ENCODE assay signal across 1 cellular context in the genomic region with DNA sequence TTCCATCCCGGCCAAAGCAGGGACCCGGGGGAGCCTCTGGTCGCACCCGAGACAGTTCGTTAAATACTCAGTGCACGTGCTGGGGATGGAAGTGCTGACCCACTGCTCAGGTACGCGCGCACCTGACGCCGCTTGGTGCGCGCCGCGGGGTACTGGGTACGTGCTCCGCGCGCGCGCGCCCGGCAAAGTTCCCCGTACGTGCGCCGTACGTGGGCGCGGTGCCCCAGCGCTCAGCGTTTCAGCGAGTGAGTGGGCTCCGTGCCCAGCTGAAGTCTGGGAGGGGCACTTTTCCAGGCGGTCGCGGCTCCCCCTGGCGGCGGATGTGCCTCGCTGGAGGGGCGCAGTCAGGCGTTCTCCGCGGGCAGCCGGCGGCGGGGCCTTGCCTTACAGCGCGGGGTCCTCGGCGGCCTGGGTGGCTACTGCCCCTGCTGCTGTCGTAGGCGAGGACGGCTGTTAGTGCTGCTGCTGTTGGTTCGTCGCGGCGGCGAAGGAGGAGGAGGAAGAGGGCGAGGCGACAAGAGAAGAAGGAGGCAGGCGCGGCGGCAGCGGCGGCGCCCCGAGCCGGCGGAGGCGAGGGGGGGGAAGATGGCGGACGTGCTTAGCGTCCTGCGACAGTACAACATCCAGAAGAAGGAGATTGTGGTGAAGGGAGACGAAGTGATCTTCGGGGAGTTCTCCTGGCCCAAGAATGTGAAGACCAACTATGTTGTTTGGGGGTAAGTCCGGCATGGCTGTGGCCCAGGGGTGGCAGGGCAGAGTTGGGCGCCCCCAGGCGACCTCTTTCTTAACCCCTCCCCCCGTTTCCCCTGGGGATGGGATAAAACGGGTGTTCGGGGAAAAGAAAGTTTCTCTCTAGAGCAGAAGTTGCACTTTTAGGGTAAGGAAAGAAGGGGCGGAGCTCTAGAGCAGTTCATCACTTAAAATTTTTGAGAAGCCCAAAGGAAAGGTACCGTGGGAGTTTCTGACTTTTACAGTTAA.
TF ChIP-seq lines count a peak whose summit lies in the region.

A gene (plus strand): TSS at position 416 of the 978 bp plus-strand sequence. CDS start 170 bp downstream, at position 586.

TF ChIP-seq in HEK293, 187 proteins besides CTCF, POLR2A, EP300 and RAD21 (continued from another document and continues in another):
- TF ChIP-seq ZNF184 (tag by site-specific recombination; IDR thresholded peaks at IDR 0.05): peak; percentile 78; the same call in 1 of the 2 replicates
- no peak for TF ChIP-seq ZNF211 (tag by site-specific recombination; IDR thresholded peaks at IDR 0.05; ENCODE audit: low read depth)
- TF ChIP-seq, protein P1, sequence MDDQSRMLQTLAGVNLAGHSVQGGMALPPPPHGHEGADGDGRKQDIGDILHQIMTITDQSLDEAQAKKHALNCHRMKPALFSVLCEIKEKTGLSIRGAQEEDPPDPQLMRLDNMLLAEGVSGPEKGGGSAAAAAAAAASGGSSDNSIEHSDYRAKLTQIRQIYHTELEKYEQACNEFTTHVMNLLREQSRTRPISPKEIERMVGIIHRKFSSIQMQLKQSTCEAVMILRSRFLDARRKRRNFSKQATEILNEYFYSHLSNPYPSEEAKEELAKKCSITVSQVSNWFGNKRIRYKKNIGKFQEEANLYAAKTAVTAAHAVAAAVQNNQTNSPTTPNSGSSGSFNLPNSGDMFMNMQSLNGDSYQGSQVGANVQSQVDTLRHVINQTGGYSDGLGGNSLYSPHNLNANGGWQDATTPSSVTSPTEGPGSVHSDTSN (CRISPR knock-in tag; IDR thresholded peaks at IDR 0.05): peak; percentile 95
- TF ChIP-seq ZNF239 (tag by site-specific recombination; IDR thresholded peaks at IDR 0.05): 0 out of 2 replicates have a peak, but pooled peaks have one; percentile 35
- peak; percentile 72 for TF ChIP-seq ZIC2 (tag by site-specific recombination; IDR thresholded peaks at IDR 0.05)
- no peak for TF ChIP-seq ZNF514 (tag by site-specific recombination; IDR thresholded peaks at IDR 0.05)
- TF ChIP-seq, protein P2, sequence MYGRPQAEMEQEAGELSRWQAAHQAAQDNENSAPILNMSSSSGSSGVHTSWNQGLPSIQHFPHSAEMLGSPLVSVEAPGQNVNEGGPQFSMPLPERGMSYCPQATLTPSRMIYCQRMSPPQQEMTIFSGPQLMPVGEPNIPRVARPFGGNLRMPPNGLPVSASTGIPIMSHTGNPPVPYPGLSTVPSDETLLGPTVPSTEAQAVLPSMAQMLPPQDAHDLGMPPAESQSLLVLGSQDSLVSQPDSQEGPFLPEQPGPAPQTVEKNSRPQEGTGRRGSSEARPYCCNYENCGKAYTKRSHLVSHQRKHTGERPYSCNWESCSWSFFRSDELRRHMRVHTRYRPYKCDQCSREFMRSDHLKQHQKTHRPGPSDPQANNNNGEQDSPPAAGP (tag by site-specific recombination; IDR thresholded peaks at IDR 0.05): peak; percentile 93
- TF ChIP-seq BCL11B (tag by site-specific recombination; IDR thresholded peaks at IDR 0.05; ENCODE audit: low read depth): peak; percentile 46; the same call in 1 of the 2 replicates
- TF ChIP-seq GLIS1 (tag by site-specific recombination; IDR thresholded peaks at IDR 0.05): peak; percentile 67
- TF ChIP-seq, protein P3, sequence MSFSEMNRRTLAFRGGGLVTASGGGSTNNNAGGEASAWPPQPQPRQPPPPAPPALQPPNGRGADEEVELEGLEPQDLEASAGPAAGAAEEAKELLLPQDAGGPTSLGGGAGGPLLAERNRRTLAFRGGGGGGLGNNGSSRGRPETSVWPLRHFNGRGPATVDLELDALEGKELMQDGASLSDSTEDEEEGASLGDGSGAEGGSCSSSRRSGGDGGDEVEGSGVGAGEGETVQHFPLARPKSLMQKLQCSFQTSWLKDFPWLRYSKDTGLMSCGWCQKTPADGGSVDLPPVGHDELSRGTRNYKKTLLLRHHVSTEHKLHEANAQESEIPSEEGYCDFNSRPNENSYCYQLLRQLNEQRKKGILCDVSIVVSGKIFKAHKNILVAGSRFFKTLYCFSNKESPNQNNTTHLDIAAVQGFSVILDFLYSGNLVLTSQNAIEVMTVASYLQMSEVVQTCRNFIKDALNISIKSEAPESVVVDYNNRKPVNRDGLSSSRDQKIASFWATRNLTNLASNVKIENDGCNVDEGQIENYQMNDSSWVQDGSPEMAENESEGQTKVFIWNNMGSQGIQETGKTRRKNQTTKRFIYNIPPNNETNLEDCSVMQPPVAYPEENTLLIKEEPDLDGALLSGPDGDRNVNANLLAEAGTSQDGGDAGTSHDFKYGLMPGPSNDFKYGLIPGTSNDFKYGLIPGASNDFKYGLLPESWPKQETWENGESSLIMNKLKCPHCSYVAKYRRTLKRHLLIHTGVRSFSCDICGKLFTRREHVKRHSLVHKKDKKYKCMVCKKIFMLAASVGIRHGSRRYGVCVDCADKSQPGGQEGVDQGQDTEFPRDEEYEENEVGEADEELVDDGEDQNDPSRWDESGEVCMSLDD (tag by site-specific recombination; IDR thresholded peaks at IDR 0.05): peak; percentile 77; the same call in 1 of the 2 replicates
- peak; percentile 87 for TF ChIP-seq KLF9 (tag by site-specific recombination; IDR thresholded peaks at IDR 0.05; ENCODE audit: low read depth)
- TF ChIP-seq, protein P4, sequence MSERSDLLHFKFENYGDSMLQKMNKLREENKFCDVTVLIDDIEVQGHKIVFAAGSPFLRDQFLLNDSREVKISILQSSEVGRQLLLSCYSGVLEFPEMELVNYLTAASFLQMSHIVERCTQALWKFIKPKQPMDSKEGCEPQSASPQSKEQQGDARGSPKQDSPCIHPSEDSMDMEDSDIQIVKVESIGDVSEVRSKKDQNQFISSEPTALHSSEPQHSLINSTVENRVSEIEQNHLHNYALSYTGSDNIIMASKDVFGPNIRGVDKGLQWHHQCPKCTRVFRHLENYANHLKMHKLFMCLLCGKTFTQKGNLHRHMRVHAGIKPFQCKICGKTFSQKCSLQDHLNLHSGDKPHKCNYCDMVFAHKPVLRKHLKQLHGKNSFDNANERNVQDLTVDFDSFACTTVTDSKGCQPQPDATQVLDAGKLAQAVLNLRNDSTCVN (tag by site-specific recombination; optimal IDR thresholded peaks at IDR 0.05): peak; percentile 99
- TF ChIP-seq ZNF416 (tag by site-specific recombination; IDR thresholded peaks at IDR 0.05): no peak
- TF ChIP-seq, protein P5, sequence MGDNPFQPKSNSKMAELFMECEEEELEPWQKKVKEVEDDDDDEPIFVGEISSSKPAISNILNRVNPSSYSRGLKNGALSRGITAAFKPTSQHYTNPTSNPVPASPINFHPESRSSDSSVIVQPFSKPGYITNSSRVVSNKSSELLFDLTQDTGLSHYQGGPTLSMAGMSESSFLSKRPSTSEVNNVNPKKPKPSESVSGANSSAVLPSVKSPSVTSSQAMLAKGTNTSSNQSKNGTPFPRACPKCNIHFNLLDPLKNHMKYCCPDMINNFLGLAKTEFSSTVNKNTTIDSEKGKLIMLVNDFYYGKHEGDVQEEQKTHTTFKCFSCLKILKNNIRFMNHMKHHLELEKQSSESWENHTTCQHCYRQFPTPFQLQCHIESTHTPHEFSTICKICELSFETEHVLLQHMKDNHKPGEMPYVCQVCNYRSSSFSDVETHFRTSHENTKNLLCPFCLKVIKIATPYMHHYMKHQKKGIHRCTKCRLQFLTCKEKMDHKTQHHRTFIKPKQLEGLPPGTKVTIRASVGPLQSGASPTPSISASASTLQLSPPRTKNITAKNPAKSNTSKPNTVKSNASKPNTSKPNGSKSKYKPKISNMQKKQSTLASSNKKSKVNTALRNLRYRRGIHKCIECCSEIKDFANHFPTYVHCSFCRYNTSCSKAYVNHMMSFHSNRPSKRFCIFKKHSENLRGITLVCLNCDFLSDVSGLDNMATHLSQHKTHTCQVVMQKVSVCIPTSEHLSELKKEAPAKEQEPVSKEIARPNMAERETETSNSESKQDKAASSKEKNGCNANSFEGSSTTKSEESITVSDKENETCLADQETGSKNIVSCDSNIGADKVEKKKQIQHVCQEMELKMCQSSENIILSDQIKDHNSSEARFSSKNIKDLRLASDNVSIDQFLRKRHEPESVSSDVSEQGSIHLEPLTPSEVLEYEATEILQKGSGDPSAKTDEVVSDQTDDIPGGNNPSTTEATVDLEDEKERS (tag by site-specific recombination; IDR thresholded peaks at IDR 0.05): no peak; the same call in 1 of the 2 replicates
- TF ChIP-seq ZNF391 (tag by site-specific recombination; IDR thresholded peaks at IDR 0.05; ENCODE audit: borderline replicate concordance, low read depth): peak; percentile 88; the same call in 1 of the 2 replicates
- no peak for TF ChIP-seq ZNF433 (tag by site-specific recombination; IDR thresholded peaks at IDR 0.05; ENCODE audit: low read depth)
- peak; percentile 35 for TF ChIP-seq ZNF654 (tag by site-specific recombination; IDR thresholded peaks at IDR 0.05; ENCODE audit: low read depth)
- TF ChIP-seq MZF1 (tag by site-specific recombination; IDR thresholded peaks at IDR 0.05; ENCODE audit: borderline replicate concordance): 0 out of 2 replicates have a peak, but pooled peaks have one; percentile 14
- TF ChIP-seq ZBTB21 (tag by site-specific recombination; IDR thresholded peaks at IDR 0.05): 0 out of 2 replicates have a peak, but pooled peaks have one; percentile 27
- peak; percentile 74; the same call in 1 of the 2 replicates for TF ChIP-seq ZNF76 (tag by site-specific recombination; IDR thresholded peaks at IDR 0.05; ENCODE audit: borderline replicate concordance, low read depth)
- TF ChIP-seq ZNF623 (tag by site-specific recombination; IDR thresholded peaks at IDR 0.05): no peak
- peak; percentile 96; the same call in 1 of the 2 replicates for TF ChIP-seq ZEB2 (tag by site-specific recombination; IDR thresholded peaks at IDR 0.05)
- TF ChIP-seq ZNF404 (tag by site-specific recombination; IDR thresholded peaks at IDR 0.05): no peak
- TF ChIP-seq, protein P6, sequence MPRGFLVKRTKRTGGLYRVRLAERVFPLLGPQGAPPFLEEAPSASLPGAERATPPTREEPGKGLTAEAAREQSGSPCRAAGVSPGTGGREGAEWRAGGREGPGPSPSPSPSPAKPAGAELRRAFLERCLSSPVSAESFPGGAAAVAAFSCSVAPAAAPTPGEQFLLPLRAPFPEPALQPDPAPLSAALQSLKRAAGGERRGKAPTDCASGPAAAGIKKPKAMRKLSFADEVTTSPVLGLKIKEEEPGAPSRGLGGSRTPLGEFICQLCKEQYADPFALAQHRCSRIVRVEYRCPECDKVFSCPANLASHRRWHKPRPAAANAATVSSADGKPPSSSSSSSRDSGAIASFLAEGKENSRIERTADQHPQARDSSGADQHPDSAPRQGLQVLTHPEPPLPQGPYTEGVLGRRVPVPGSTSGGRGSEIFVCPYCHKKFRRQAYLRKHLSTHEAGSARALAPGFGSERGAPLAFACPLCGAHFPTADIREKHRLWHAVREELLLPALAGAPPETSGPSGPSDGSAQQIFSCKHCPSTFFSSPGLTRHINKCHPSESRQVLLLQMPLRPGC (tag by site-specific recombination; IDR thresholded peaks at IDR 0.05): peak; percentile 71; the same call in 1 of the 2 replicates
- no peak for TF ChIP-seq ZNF510 (tag by site-specific recombination; IDR thresholded peaks at IDR 0.05; ENCODE audit: insufficient replicate concordance)
- TF ChIP-seq, protein P7, sequence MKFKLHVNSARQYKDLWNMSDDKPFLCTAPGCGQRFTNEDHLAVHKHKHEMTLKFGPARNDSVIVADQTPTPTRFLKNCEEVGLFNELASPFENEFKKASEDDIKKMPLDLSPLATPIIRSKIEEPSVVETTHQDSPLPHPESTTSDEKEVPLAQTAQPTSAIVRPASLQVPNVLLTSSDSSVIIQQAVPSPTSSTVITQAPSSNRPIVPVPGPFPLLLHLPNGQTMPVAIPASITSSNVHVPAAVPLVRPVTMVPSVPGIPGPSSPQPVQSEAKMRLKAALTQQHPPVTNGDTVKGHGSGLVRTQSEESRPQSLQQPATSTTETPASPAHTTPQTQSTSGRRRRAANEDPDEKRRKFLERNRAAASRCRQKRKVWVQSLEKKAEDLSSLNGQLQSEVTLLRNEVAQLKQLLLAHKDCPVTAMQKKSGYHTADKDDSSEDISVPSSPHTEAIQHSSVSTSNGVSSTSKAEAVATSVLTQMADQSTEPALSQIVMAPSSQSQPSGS (tag by site-specific recombination; IDR thresholded peaks at IDR 0.05; ENCODE audit: low read depth): no peak
- TF ChIP-seq, protein P8, sequence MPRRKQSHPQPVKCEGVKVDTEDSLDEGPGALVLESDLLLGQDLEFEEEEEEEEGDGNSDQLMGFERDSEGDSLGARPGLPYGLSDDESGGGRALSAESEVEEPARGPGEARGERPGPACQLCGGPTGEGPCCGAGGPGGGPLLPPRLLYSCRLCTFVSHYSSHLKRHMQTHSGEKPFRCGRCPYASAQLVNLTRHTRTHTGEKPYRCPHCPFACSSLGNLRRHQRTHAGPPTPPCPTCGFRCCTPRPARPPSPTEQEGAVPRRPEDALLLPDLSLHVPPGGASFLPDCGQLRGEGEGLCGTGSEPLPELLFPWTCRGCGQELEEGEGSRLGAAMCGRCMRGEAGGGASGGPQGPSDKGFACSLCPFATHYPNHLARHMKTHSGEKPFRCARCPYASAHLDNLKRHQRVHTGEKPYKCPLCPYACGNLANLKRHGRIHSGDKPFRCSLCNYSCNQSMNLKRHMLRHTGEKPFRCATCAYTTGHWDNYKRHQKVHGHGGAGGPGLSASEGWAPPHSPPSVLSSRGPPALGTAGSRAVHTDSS (tag by site-specific recombination; IDR thresholded peaks at IDR 0.05): peak; percentile 93
- TF ChIP-seq ZNF394 (tag by site-specific recombination; IDR thresholded peaks at IDR 0.05; ENCODE audit: borderline replicate concordance): peak; percentile 69; the same call in 1 of the 2 replicates
- TF ChIP-seq GLIS2 (tag by site-specific recombination; IDR thresholded peaks at IDR 0.05): peak; percentile 88
- TF ChIP-seq ZNF274 (IDR thresholded peaks at IDR 0.05; ENCODE audit: low read length): no peak
- TF ChIP-seq ZNF274 (tag by site-specific recombination; IDR thresholded peaks at IDR 0.05; ENCODE audit: borderline replicate concordance): no peak
- peak; percentile 92 for TF ChIP-seq ZBTB20 (tag by site-specific recombination; IDR thresholded peaks at IDR 0.05)
- TF ChIP-seq ZNF175 (tag by site-specific recombination; IDR thresholded peaks at IDR 0.05): no peak
- peak; percentile 75 for TF ChIP-seq ZNF24 (tag by site-specific recombination; IDR thresholded peaks at IDR 0.05)
- no peak for TF ChIP-seq ZNF133 (tag by site-specific recombination; IDR thresholded peaks at IDR 0.05)
- TF ChIP-seq ZNF529 (tag by site-specific recombination; IDR thresholded peaks at IDR 0.05; ENCODE audit: insufficient replicate concordance): no peak
- TF ChIP-seq ZFHX2 (tag by site-specific recombination; conservative IDR thresholded peaks at IDR 0.05): peak; percentile 92
- peak; percentile 93 for TF ChIP-seq KLF1 (tag by site-specific recombination; IDR thresholded peaks at IDR 0.05)
- peak; percentile 97 for TF ChIP-seq ZNF2 (tag by site-specific recombination; IDR thresholded peaks at IDR 0.05)
- TF ChIP-seq ZNF660 (tag by site-specific recombination; IDR thresholded peaks at IDR 0.05): peak; percentile 96
